In genomic region chr3:141939759-141940158, GRCh38 we compare ENCODE assay signal across 12 cellular contexts.
DNase-seq lines count a peak whose midpoint lies in the region; ATAC-seq, FAIRE-seq and TF ChIP-seq lines count a peak whose summit lies in the region.
"Had no signal": no experiment of that assay in that cellular context is flagged by ENCODE, and none has a peak within 500 bp of the region (broad histone marks: within the 10 kb centered on the region; RNA-seq: fewer than 3 reads in every experiment).

No MANE protein-coding gene starts in this region.

- H3F3A ChIP-seq in smooth muscle cell (ENCODE audit: low read depth), result peaks cover 18% of the 10 kb centered on the region

- H3K9ac ChIP-seq in smooth muscle cell (ENCODE audit: low read depth), result no peak overlapping the region

- H3K27ac ChIP-seq in SJSA1 (peak overlapping the region; percentile 63), epithelial cell of prostate (peak overlapping the region; percentile 78), smooth muscle cell (ENCODE audit: low read depth) (peak overlapping the region; percentile 75)
- H3K27ac ChIP-seq: thoracic aorta had no signal

- H3K36me3 ChIP-seq in SJSA1, result no peaks in the 10 kb centered on the region
- no peaks in the 10 kb centered on the region for H3K36me3 ChIP-seq in smooth muscle cell (ENCODE audit: low read depth)
- H3K36me3 ChIP-seq: thoracic aorta had no signal

- DNase-seq in HK-2 (ENCODE audit: unreplicated experiment), result peak; percentile 28
- peak in 1 of 2 experiments; percentile 26 for DNase-seq in SJSA1 (ENCODE audit: low read depth in 1 of 2, low spot score in 2 of 2)
- DNase-seq in epithelial cell of prostate (ENCODE audit: low read depth, low spot score), result no peak
- DNase-seq in smooth muscle cell (lab: John Stamatoyannopoulos, UW; ENCODE audit: unreplicated experiment), result no peak
- DNase-seq in GM12891 (ENCODE audit: insufficient read length, low spot score), result no peak
- DNase-seq: DMS153, NCI-H774 had no signal

- ATAC-seq in GM18498 (IDR thresholded peaks at IDR 0.05; ENCODE audit: unreplicated experiment) (no peak), HG02973 (IDR thresholded peaks at IDR 0.05; ENCODE audit: unreplicated experiment) (no peak)
- ATAC-seq: sciatic nerve had no signal

- 63% methylated on average over 4 of the region's 4 CpGs for WGBS in smooth muscle cell (ENCODE audit: low lambda C conversion rate)

- H3K9me3 ChIP-seq in SJSA1 (replicated peaks) (no peaks in the 10 kb centered on the region), smooth muscle cell (replicated peaks; ENCODE audit: low read depth) (no peaks in the 10 kb centered on the region)
- H3K9me3 ChIP-seq: thoracic aorta had no signal

- H3K4me1 ChIP-seq in SJSA1 (replicated peaks) (peaks cover 15% of the 10 kb centered on the region), smooth muscle cell (ENCODE audit: low read depth) (no peaks in the 10 kb centered on the region)

- H3K27me3 ChIP-seq in SJSA1 (replicated peaks) (no peaks in the 10 kb centered on the region), smooth muscle cell (ENCODE audit: low read depth) (no peaks in the 10 kb centered on the region)

- H2AFZ ChIP-seq in smooth muscle cell (ENCODE audit: low read depth), result no peak overlapping the region

- no peak for TF ChIP-seq POLR2A in GM12891 (IDR thresholded peaks at IDR 0.05; ENCODE audit: low read depth, low read length)

- no peaks in the 10 kb centered on the region for H3K79me2 ChIP-seq in smooth muscle cell (ENCODE audit: low read depth)

- H3K4me3 ChIP-seq in SJSA1 (no peak overlapping the region), smooth muscle cell (no peak overlapping the region)
- H3K4me3 ChIP-seq: thoracic aorta had no signal

- H4K20me1 ChIP-seq in smooth muscle cell (ENCODE audit: low read depth), result no peaks in the 10 kb centered on the region

- no peak for FAIRE-seq in GM12891 (lab: Jason Lieb, UNC)
- FAIRE-seq: GM19239 had no signal

- peak overlapping the region; percentile 25 for H3K4me2 ChIP-seq in smooth muscle cell

- no peak for TF ChIP-seq CTCF in smooth muscle cell (IDR thresholded peaks at IDR 0.05; ENCODE audit: borderline replicate concordance, insufficient read depth, poor library complexity, severe bottlenecking)

TF ChIP-seq in GM12891, 5 proteins besides CTCF, POLR2A, EP300 and RAD21:
- TF ChIP-seq POLR2AphosphoS5 (IDR thresholded peaks at IDR 0.05; ENCODE audit: low read depth, low read length) (no peak), PAX5 (IDR thresholded peaks at IDR 0.05; ENCODE audit: insufficient read depth, low read length, severe bottlenecking) (no peak), POU2F2 (IDR thresholded peaks at IDR 0.05; ENCODE audit: low read depth, low read length) (no peak), TAF1 (IDR thresholded peaks at IDR 0.05; ENCODE audit: low read depth, low read length) (no peak), SPI1 (IDR thresholded peaks at IDR 0.05; ENCODE audit: low read depth, low read length) (no peak)
